ENCODE assay signal across 20 cellular contexts in the genomic region with DNA sequence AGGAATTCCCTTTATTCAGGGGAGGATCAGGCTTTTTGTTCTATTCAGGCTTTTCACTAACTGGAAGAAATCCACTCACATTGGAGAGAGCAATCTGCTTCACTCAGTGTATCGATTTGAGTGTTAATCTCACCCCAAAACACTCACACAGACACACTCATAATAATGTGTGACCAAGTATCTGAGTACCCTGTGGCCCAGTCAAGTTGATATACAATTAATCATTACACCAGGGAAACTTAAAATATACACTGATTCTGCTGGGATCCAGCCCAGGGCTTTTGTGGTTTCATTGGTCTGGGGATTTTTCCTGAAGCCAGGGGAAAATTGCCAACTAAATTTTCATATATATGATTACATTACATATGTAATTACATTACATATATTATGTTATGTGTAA.
"Had no signal": no experiment of that assay in that cellular context is flagged by ENCODE, and none has a peak within 500 bp of the region (broad histone marks: within the 10 kb centered on the region; RNA-seq: fewer than 3 reads in every experiment).

No MANE protein-coding gene starts in this region.

- H3K4me3 ChIP-seq: ascending aorta, cardiac muscle cell, esophagus squamous epithelium, ovary, thyroid gland had no signal

- H3K9me3 ChIP-seq: ascending aorta, esophagus squamous epithelium, ovary, thyroid gland had no signal

- H3K4me1 ChIP-seq: ascending aorta, esophagus squamous epithelium, thyroid gland had no signal

- H3K36me3 ChIP-seq: ascending aorta, cardiac muscle cell, esophagus squamous epithelium, ovary, thyroid gland, WERI-Rb-1 had no signal

- DNase-seq: activated CD4-positive, alpha-beta T cell treated with anti-CD3 and anti-CD28 coated beads for 1 hour; activated CD8-positive, alpha-beta memory T cell treated with anti-CD3 and anti-CD28 coated beads for 24 hours; activated CD8-positive, alpha-beta memory T cell treated with anti-CD3 and anti-CD28 coated beads, Interleukin-2, amount 50 U/mL, for 48 hours; activated effector memory CD4-positive, alpha-beta T cell treated with Interleukin-2 at 50 U/mL for 16 hours; activated naive CD4-positive, alpha-beta T cell treated with anti-CD3 and anti-CD28 coated beads, Interleukin-2, amount 50 U/mL, for 16 hours; activated T-cell treated with anti-CD3 and anti-CD28 coated beads, Interleukin-2, amount 50 U/mL, for 48 hours; effector memory CD8-positive, alpha-beta T cell; esophagus squamous epithelium; foreskin fibroblast; hippocampal formation; mammary epithelial cell; naive thymus-derived CD4-positive, alpha-beta T cell; ovary; stimulated activated CD8-positive, alpha-beta memory T cell treated with anti-CD3 and anti-CD28 coated beads, Interleukin-4, amount 100 ng/mL, for 48 hours; stimulated activated naive CD4-positive, alpha-beta T cell; thyroid gland; WERI-Rb-1 had no signal

- H3K27ac ChIP-seq: ascending aorta, esophagus squamous epithelium, ovary, thyroid gland, WERI-Rb-1 had no signal

- ATAC-seq: effector memory CD8-positive, alpha-beta T cell; left lobe of liver; naive thymus-derived CD4-positive, alpha-beta T cell had no signal

- H3K27me3 ChIP-seq: ascending aorta, cardiac muscle cell, esophagus squamous epithelium, ovary, thyroid gland had no signal
